In the genomic region with DNA sequence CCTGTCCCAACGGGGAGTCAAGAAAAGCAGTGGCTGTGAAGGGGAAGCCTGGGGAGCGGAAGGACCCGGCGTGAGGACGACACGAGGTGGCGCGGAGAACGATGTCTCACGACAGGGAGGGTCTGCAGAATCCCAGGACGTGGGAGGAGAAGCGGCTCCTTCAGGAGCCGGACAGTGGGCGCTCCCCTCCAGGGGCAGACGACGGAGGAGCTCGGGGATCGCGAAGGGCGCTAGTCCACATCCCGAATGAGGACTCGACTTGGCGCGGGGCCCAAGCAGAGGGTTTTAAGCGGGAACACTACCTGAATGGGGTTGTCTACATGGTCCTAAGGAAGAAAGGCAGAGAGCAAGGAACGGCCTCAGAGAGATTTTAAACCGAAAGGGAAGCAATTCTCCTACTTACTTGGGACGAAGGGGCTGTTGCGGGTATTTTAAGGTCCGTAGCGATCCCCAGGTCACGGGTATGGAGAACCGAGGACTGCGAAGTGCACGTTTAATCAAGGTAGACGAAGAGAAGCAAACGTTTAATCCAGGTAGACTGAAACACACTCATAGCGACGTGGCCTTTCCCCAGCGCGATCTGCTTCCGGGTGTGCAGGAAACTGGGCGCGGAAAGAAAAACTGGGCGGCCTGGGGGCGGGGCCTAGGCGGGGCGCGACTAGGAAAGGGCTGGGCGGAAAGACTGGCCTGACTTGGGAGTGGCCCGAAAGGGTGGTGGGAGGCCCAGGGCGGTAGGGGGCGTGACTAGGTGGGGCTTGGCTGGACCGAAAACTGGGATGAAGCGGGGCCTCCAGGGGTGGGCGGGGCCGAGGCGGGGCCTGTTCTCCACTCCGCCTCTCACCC, we compare ENCODE assay signal across 8 cellular contexts. TPM values are rescaled to one million over a fixed set of nuclear protein-coding genes. Genes with fewer than 3 reads are reported as not detected.
A peak's percentile ranks its signal among the peaks of the same experiment; 100 is the strongest.
DNase-seq lines count a peak whose midpoint lies in the region; ATAC-seq and TF ChIP-seq lines count a peak whose summit lies in the region.

A gene (minus strand): TSS at position 594 of the 843 bp plus-strand sequence. CDS start 10,964 bp downstream, outside the sequence.

- peak within 1 kb of the TSS; percentile 71 for H2AFZ ChIP-seq in neural cell (ENCODE audit: low read depth, low read length)

- H3K9me3 ChIP-seq in CD4-positive, CD25-positive, alpha-beta regulatory T cell (ENCODE audit: control insufficient read depth in 2 of 2, low read length in 2 of 2): peaks cover 53 to 83% of the 10 kb centered on the region in 2 experiments
- no peaks in the 10 kb centered on the region for H3K9me3 ChIP-seq in neural cell (ENCODE audit: low read length)

- no peak for TF ChIP-seq RAD21 in neural cell (conservative IDR thresholded peaks at IDR 0.05)

- H3K9me3 Mint-ChIP-seq in CD4-positive, CD25-positive, alpha-beta regulatory T cell: peaks cover 3 to 83% (median 36%) of the 10 kb centered on the region in 7 donors

- H3K27me3 Mint-ChIP-seq in CD4-positive, CD25-positive, alpha-beta regulatory T cell: no peaks in the 10 kb centered on the region

- peak within 1 kb of the TSS; percentile 93 to 100 (median 96) for H3K4me3 Mint-ChIP-seq in CD4-positive, CD25-positive, alpha-beta regulatory T cell

- DNase-seq in CD4-positive, CD25-positive, alpha-beta regulatory T cell: peak; percentile 61 to 89 (median 75)
- DNase-seq in KBM-7 (peak; percentile 7), SHP77 treated with DMSO at 0.1 percent for 48 hours (lab: John Stamatoyannopoulos, UW) (peak; percentile 75), activated gamma-delta T cell treated with Interleukin-2 at 50 U/mL for 16 hours (peak; percentile 84), foreskin fibroblast (peak; percentile 96 to 98)
- peak; percentile 89 for DNase-seq in stimulated activated naive CD8-positive, alpha-beta T cell treated with anti-CD3 and anti-CD28 coated beads, Interleukin-15, Interleukin-2, amounts not matched to agents 100 U/mL and 50 U/mL, for 24 hours

- peak within 1 kb of the TSS; percentile 86 for H3K4me2 ChIP-seq in neural cell (ENCODE audit: low read length)

- H3K36me3 Mint-ChIP-seq in CD4-positive, CD25-positive, alpha-beta regulatory T cell: peaks cover 40% of the 10 kb centered on the region

- H3K27ac Mint-ChIP-seq in CD4-positive, CD25-positive, alpha-beta regulatory T cell: peak within 1 kb of the TSS; percentile 95 to 97 (median 96)

- TF ChIP-seq CTCF in foreskin fibroblast (IDR thresholded peaks at IDR 0.05; ENCODE audit: low read depth, low read length): no peak
- TF ChIP-seq CTCF in neural cell (IDR thresholded peaks at IDR 0.05; ENCODE audit: poor library complexity, severe bottlenecking): no peak

- H3K9me2 ChIP-seq in neural cell (ENCODE audit: insufficient read depth, low read length): no peaks in the 10 kb centered on the region

- peaks cover 35% of the 10 kb centered on the region for H3K36me3 ChIP-seq in CD4-positive, CD25-positive, alpha-beta regulatory T cell (ENCODE audit: control insufficient read depth, insufficient read depth, low read length)
- H3K36me3 ChIP-seq in neural cell (ENCODE audit: insufficient read depth, low read length): no peaks in the 10 kb centered on the region

- H3K9ac ChIP-seq in neural cell (ENCODE audit: low read length): peak within 1 kb of the TSS; percentile 78

- H3K27me3 ChIP-seq in CD4-positive, CD25-positive, alpha-beta regulatory T cell (ENCODE audit: control insufficient read depth, insufficient read depth, low read length): no peaks in the 10 kb centered on the region
- no peaks in the 10 kb centered on the region for H3K27me3 ChIP-seq in neural cell (ENCODE audit: insufficient read depth, low read depth, low read length)

- H3F3A ChIP-seq in neural cell (ENCODE audit: insufficient read depth, low read length, poor library complexity, severe bottlenecking): peaks cover 5% of the 10 kb centered on the region

- no peak for TF ChIP-seq EP300 in neural cell (conservative IDR thresholded peaks at IDR 0.05; ENCODE audit: poor library complexity, severe bottlenecking)

- in situ Hi-C loops in KBM-7 (cut with MboI; ENCODE audit: low pct_unique_long_range_greater_than_20kb, low sequenced_read_pairs): no loop called here

- peak; percentile 91 to 95 for ATAC-seq in CD4-positive, CD25-positive, alpha-beta regulatory T cell (ENCODE audit: low read depth in 2 of 2)
- peak; percentile 90 for ATAC-seq in GM21381 (IDR thresholded peaks at IDR 0.05; ENCODE audit: unreplicated experiment)
- ATAC-seq in stimulated activated naive CD8-positive, alpha-beta T cell treated with anti-CD3 and anti-CD28 coated beads, Interleukin-15, Interleukin-2, amounts not matched to agents 100 U/mL and 50 U/mL, for 24 hours: peak; percentile 98

- H3K27ac ChIP-seq in CD4-positive, CD25-positive, alpha-beta regulatory T cell (ENCODE audit: insufficient read depth, low read length, poor library complexity, severe bottlenecking): peak within 1 kb of the TSS; percentile 70
- peak within 1 kb of the TSS; percentile 72 for H3K27ac ChIP-seq in neural cell (ENCODE audit: low read length)

- H4K20me1 ChIP-seq in neural cell (ENCODE audit: insufficient read depth): no peaks in the 10 kb centered on the region

- peak within 1 kb of the TSS; percentile 99 for H3K4me3 ChIP-seq in CD4-positive, CD25-positive, alpha-beta regulatory T cell (ENCODE audit: low read depth, low read length)
- peak within 1 kb of the TSS; percentile 90 to 98 for H3K4me3 ChIP-seq in foreskin fibroblast (ENCODE audit: low read depth in 1 of 2, low read length in 2 of 2)
- peak within 1 kb of the TSS; percentile 86 for H3K4me3 ChIP-seq in neural cell (ENCODE audit: low read length)

- peaks cover 25% of the 10 kb centered on the region for H3K79me2 ChIP-seq in neural cell (replicated peaks; ENCODE audit: insufficient read depth, low read length)

- peaks cover 16 to 45% (median 23%) of the 10 kb centered on the region in 4 donors for H3K4me1 Mint-ChIP-seq in CD4-positive, CD25-positive, alpha-beta regulatory T cell

- peaks cover 16% of the 10 kb centered on the region for H3K4me1 ChIP-seq in CD4-positive, CD25-positive, alpha-beta regulatory T cell (ENCODE audit: control insufficient read depth, insufficient read depth, low read length, poor library complexity, severe bottlenecking)

TF ChIP-seq in neural cell, 6 proteins besides CTCF, POLR2A, EP300 and RAD21:
- peak; percentile 75 for TF ChIP-seq MXI1 (conservative IDR thresholded peaks at IDR 0.05; ENCODE audit: poor library complexity, severe bottlenecking)
- no peak for TF ChIP-seq TAF1 (IDR thresholded peaks at IDR 0.05; ENCODE audit: low read depth)
- no peak for TF ChIP-seq EZH2 (IDR thresholded peaks at IDR 0.05; ENCODE audit: borderline replicate concordance, insufficient read depth, low read length, poor library complexity, severe bottlenecking)
- peak; percentile 85 for TF ChIP-seq POLR2AphosphoS5 (IDR thresholded peaks at IDR 0.05)
- no peak for TF ChIP-seq SMC3 (conservative IDR thresholded peaks at IDR 0.05; ENCODE audit: poor library complexity)
- TF ChIP-seq, protein P1, sequence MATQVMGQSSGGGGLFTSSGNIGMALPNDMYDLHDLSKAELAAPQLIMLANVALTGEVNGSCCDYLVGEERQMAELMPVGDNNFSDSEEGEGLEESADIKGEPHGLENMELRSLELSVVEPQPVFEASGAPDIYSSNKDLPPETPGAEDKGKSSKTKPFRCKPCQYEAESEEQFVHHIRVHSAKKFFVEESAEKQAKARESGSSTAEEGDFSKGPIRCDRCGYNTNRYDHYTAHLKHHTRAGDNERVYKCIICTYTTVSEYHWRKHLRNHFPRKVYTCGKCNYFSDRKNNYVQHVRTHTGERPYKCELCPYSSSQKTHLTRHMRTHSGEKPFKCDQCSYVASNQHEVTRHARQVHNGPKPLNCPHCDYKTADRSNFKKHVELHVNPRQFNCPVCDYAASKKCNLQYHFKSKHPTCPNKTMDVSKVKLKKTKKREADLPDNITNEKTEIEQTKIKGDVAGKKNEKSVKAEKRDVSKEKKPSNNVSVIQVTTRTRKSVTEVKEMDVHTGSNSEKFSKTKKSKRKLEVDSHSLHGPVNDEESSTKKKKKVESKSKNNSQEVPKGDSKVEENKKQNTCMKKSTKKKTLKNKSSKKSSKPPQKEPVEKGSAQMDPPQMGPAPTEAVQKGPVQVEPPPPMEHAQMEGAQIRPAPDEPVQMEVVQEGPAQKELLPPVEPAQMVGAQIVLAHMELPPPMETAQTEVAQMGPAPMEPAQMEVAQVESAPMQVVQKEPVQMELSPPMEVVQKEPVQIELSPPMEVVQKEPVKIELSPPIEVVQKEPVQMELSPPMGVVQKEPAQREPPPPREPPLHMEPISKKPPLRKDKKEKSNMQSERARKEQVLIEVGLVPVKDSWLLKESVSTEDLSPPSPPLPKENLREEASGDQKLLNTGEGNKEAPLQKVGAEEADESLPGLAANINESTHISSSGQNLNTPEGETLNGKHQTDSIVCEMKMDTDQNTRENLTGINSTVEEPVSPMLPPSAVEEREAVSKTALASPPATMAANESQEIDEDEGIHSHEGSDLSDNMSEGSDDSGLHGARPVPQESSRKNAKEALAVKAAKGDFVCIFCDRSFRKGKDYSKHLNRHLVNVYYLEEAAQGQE (IDR thresholded peaks at IDR 0.05; ENCODE audit: borderline replicate concordance): no peak
TF ChIP-seq in neural cell: peak in this region for 2.

RNA-seq across cellular contexts. Expression of the gene that starts here (rescaled TPM):
- 21.0 TPM for total RNA-seq in CD4-positive, CD25-positive, alpha-beta regulatory T cell
- 1 to 10 TPM; 2.4 to 3.4 (median 2.9) TPM for polyA plus RNA-seq in CD4-positive, CD25-positive, alpha-beta regulatory T cell
- 27.5 and 30.1 TPM in 2 replicates for polyA plus RNA-seq in neural cell
- 79.9 and 81.0 TPM in 2 replicates for polyA minus RNA-seq in neural cell

Comparison
In these comparisons a context has a peak if more than half of its experiments do, and no peak if none do; other contexts are left out.
1. Peak in every context shown above with its lines: DNase-seq, ATAC-seq, H3K4me3 ChIP-seq and H3K27ac ChIP-seq.
2. DNase-seq: peak in every context shown above with its lines; median percentile 97 in foreskin fibroblast; 89 in stimulated activated naive CD8-positive, alpha-beta T cell treated with anti-CD3 and anti-CD28 coated beads, Interleukin-15, Interleukin-2, amounts not matched to agents 100 U/mL and 50 U/mL, for 24 hours; 84 in activated gamma-delta T cell treated with Interleukin-2 at 50 U/mL for 16 hours; 75 in CD4-positive, CD25-positive, alpha-beta regulatory T cell; 75 in SHP77 treated with DMSO at 0.1 percent for 48 hours; 7 in KBM-7.